Comparison of ENCODE assay signal across 28 cellular contexts in genomic region chr11:73291196-73291595, GRCh38. TPM values are rescaled to one million over a fixed set of nuclear protein-coding genes. Genes with fewer than 3 reads are reported as not detected.
"Had no signal": no experiment of that assay in that cellular context is flagged by ENCODE, and none has a peak within 500 bp of the region (broad histone marks: within the 10 kb centered on the region; RNA-seq: fewer than 3 reads in every experiment).

No MANE protein-coding gene starts in this region.

- H3K4me3 Mint-ChIP-seq: mesothelial cell of epicardium; nephron; neural crest cell; stimulated activated effector memory CD8-positive, alpha-beta T cell treated with anti-CD3 and anti-CD28 coated beads, Interleukin-12 subunit alpha, Interleukin-12 subunit beta, amount 100 ng/mL, for 72 hours; stimulated activated naive CD8-positive, alpha-beta T cell treated with anti-CD3 and anti-CD28 coated beads, Interleukin-15, Interleukin-2, amounts not matched to agents 100 ng/mL and 50 ng/mL, for 24 hours; type B pancreatic cell had no signal

- H2AFZ ChIP-seq: hepatocyte had no signal

- DNase-seq: heart right ventricle; islet precursor cell; kidney glomerular epithelial cell; left colon; left lung; lower lobe of right lung; mammary epithelial cell; mesendoderm; naive B cell; nucleus accumbens; stimulated activated CD4-positive, alpha-beta T cell treated with anti-CD3 and anti-CD28 coated beads, Interleukin-4, amount 100 ng/mL, for 24 hours; stimulated activated naive CD4-positive, alpha-beta T cell; tibial artery had no signal

- H3K4me2 ChIP-seq: hepatocyte had no signal

- H3K4me3 ChIP-seq: heart right ventricle, hepatocyte, left lung, lower lobe of right lung, right atrium auricular region, skin epidermis, suprapubic skin, thoracic aorta, tibial artery, vagina had no signal

- H3K27me3 ChIP-seq: heart right ventricle, hepatocyte, left lung, right atrium auricular region, suprapubic skin, tibial artery, vagina had no signal

- H3K27ac ChIP-seq: hepatocyte, left lung, lower lobe of right lung, right atrium auricular region, skin epidermis, suprapubic skin, thoracic aorta, tibial artery, vagina had no signal

- H3K79me2 ChIP-seq: hepatocyte had no signal

- H3K27ac Mint-ChIP-seq: mesothelial cell of epicardium; nephron; progenitor cell of endocrine pancreas; stimulated activated naive CD8-positive, alpha-beta T cell treated with anti-CD3 and anti-CD28 coated beads, Interleukin-15, Interleukin-2, amounts not matched to agents 100 ng/mL and 50 ng/mL, for 24 hours; type B pancreatic cell had no signal

- H3K36me3 Mint-ChIP-seq: mesothelial cell of epicardium; naive B cell; stimulated activated effector memory CD8-positive, alpha-beta T cell treated with anti-CD3 and anti-CD28 coated beads, Interleukin-12 subunit alpha, Interleukin-12 subunit beta, amount 100 ng/mL, for 72 hours; type B pancreatic cell had no signal

- H3K9me3 Mint-ChIP-seq: mesothelial cell of epicardium; naive B cell; nephron; neural crest cell; stimulated activated effector memory CD8-positive, alpha-beta T cell treated with anti-CD3 and anti-CD28 coated beads, Interleukin-12 subunit alpha, Interleukin-12 subunit beta, amount 100 ng/mL, for 72 hours; stimulated activated naive CD8-positive, alpha-beta T cell treated with anti-CD3 and anti-CD28 coated beads, Interleukin-15, Interleukin-2, amounts not matched to agents 100 ng/mL and 50 ng/mL, for 24 hours; type B pancreatic cell had no signal

- H3K9me3 ChIP-seq: heart right ventricle, left lung, lower lobe of right lung, right atrium auricular region, suprapubic skin, thoracic aorta, tibial artery, vagina had no signal

- H3K36me3 ChIP-seq: heart right ventricle, left lung, lower lobe of right lung, right atrium auricular region, suprapubic skin, thoracic aorta, tibial artery, vagina had no signal

- ATAC-seq: heart right ventricle; left colon; left lung; lower lobe of right lung; sciatic nerve; stimulated activated effector memory CD8-positive, alpha-beta T cell treated with anti-CD3 and anti-CD28 coated beads, Interleukin-12 subunit alpha, Interleukin-12 subunit beta, amount 100 ng/mL, for 72 hours had no signal

RNA-seq across cellular contexts. Expression of gene P2RY6, which starts 19.1 kb away (rescaled TPM):
- total RNA-seq: neural crest cell, osteocyte had no signal
